8 cellular contexts compared by ENCODE assay signal in genomic region chr20:49979030-49979832, GRCh38. TPM values are rescaled to one million over a fixed set of nuclear protein-coding genes. Genes with fewer than 3 reads are reported as not detected.
DNase-seq lines count a peak whose midpoint lies in the region; ATAC-seq and TF ChIP-seq lines count a peak whose summit lies in the region.

No MANE protein-coding gene starts in this region.

- peaks cover 2% of the 10 kb centered on the region; the same call in 1 of the 2 replicates for H4K20me1 ChIP-seq in Karpas-422 (ENCODE audit: insufficient read depth, low read depth, low read length)

- H3K27me3 ChIP-seq in Karpas-422 (ENCODE audit: low read length): no peaks in the 10 kb centered on the region

- H2AFZ ChIP-seq in Karpas-422 (ENCODE audit: low read length): no peak overlapping the region

- in situ Hi-C loops in astrocyte of the spinal cord (cut with HindIII; ENCODE audit: low sequenced_read_pairs): no loop called here

- peak overlapping the region; percentile 29; the same call in 1 of the 2 replicates for H3K9ac ChIP-seq in Karpas-422 (ENCODE audit: low read length)

- H3K4me2 ChIP-seq in Karpas-422 (ENCODE audit: low read depth, low read length, poor library complexity, severe bottlenecking): peak overlapping the region; percentile 43

- H3K4me3 ChIP-seq in Karpas-422 (ENCODE audit: low read length) (no peak overlapping the region; the same call in 1 of the 2 replicates), astrocyte of the spinal cord (ENCODE audit: low read depth, low read length) (peak overlapping the region; percentile 12)

- no peaks in the 10 kb centered on the region for H3K79me2 ChIP-seq in Karpas-422 (ENCODE audit: low read length)

- H3K36me3 ChIP-seq in Karpas-422 (ENCODE audit: insufficient read depth, low read length): no peaks in the 10 kb centered on the region

- ATAC-seq in HG03280 (IDR thresholded peaks at IDR 0.05; ENCODE audit: unreplicated experiment): no peak
- ATAC-seq in GM18909 (IDR thresholded peaks at IDR 0.05; ENCODE audit: poor library complexity, unreplicated experiment): no peak

- H3K9me3 ChIP-seq in Karpas-422 (ENCODE audit: low read length): no peaks in the 10 kb centered on the region

- H3K4me1 ChIP-seq in Karpas-422 (ENCODE audit: low read length): peaks cover 17% of the 10 kb centered on the region

- DNase-seq in EH (ENCODE audit: low read depth) (peak; percentile 36), Karpas-422 (peak; percentile 82), T-helper 22 cell (ENCODE audit: low read depth) (peak; percentile 25), astrocyte of the spinal cord (ENCODE audit: low read depth, low spot score) (peak; percentile 51), iPS-NIHi7 (ENCODE audit: extremely low spot score) (peak; percentile 83)
- peak; percentile 30 to 58 (median 54) for DNase-seq in stimulated activated CD4-positive, alpha-beta T cell treated with anti-CD3 and anti-CD28 coated beads, Interleukin-12 subunit alpha, Interleukin-12 subunit beta, amount 100 ng/mL, for 48 hours (ENCODE audit: low read depth in 2 of 3, low spot score in 1 of 3)

- peak; percentile 93 for TF ChIP-seq CTCF in astrocyte of the spinal cord (IDR thresholded peaks at IDR 0.05; ENCODE audit: low read depth, low read length)

- no peak overlapping the region for H3K27ac ChIP-seq in Karpas-422 (ENCODE audit: low read length)

- H3K9me2 ChIP-seq in Karpas-422 (replicated peaks; ENCODE audit: insufficient read depth, low read length): no peaks in the 10 kb centered on the region

RNA-seq across cellular contexts. Expression of gene SNAI1, which starts 3.5 kb away (rescaled TPM):
- 0.22 TPM in 1 of 2 replicates, not detected in the other for total RNA-seq in Karpas-422 (2014; rRNA removed; shearing (Covaris generic); ENCODE audit: low replicate concordance)

RNA-seq across cellular contexts. Expression of gene RNF114, which starts 43.0 kb away (rescaled TPM):
- 34.2 and 38.1 TPM in 2 replicates for total RNA-seq in Karpas-422 (2014; rRNA removed; shearing (Covaris generic); ENCODE audit: low replicate concordance)

Comparison
In these comparisons a context has a peak if more than half of its experiments do, and no peak if none do; other contexts are left out.
1. DNase-seq: peak in every context shown above with its lines; median percentile 83 in iPS-NIHi7; 82 in Karpas-422; 54 in stimulated activated CD4-positive, alpha-beta T cell treated with anti-CD3 and anti-CD28 coated beads, Interleukin-12 subunit alpha, Interleukin-12 subunit beta, amount 100 ng/mL, for 48 hours; 51 in astrocyte of the spinal cord; 36 in EH; 25 in T-helper 22 cell.